16 cellular contexts compared by ENCODE assay signal in the genomic region with DNA sequence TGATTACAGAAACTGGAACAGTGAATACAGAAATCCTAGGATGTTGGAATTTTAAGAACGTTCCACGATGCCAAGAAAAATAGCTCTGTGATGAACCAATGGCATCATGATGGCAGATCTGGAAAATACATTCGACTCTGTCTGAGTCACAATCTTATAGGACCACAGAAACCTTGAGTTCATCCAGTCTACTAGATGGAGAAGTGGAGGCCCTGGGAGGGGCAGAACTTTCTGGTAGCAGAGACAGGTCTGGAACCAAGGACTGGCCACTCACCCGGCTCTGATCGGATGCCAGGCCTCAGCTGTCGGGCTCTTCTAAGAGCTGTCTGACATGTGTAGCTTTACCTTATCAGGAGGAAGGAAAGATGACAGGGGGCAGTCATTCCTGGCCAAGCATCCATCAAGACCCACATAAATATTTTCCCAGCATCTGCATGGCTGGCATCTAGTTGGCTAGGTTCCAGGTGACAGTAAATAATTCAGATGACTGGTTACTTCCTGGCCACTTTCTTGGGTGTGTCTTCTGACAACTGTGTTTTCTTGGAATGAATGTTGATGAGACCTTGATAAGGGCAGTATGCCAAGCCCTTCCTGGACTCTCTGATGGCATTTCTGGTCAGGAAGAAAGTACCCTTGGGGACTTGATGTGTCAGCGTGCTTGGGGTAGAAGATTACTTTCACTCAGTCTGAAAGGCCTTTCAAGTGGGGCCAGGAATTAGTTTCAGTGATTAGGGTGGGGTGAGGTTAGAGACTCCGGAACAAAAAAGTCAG.
DNase-seq lines count a peak whose midpoint lies in the region; ATAC-seq, FAIRE-seq and TF ChIP-seq lines count a peak whose summit lies in the region.
"Had no signal": no experiment of that assay in that cellular context is flagged by ENCODE, and none has a peak within 500 bp of the region (broad histone marks: within the 10 kb centered on the region; RNA-seq: fewer than 3 reads in every experiment).

No MANE protein-coding gene starts in this region.

- no peaks in the 10 kb centered on the region for H3K36me3 Mint-ChIP-seq in activated T-cell treated with anti-CD3 and anti-CD28 coated beads, Interleukin-2, amount 50 U/mL, for 4 hours (ENCODE audit: insufficient read depth)

- H3K4me1 Mint-ChIP-seq in activated T-cell treated with anti-CD3 and anti-CD28 coated beads, Interleukin-2, amount 50 U/mL, for 4 hours (ENCODE audit: low read depth) = no peaks in the 10 kb centered on the region
- H3K4me1 Mint-ChIP-seq: stimulated activated naive CD8-positive, alpha-beta T cell treated with anti-CD3 and anti-CD28 coated beads, Interleukin-15, amount 100 ng/mL, for 72 hours had no signal

- H3K4me1 ChIP-seq in osteoblast (ENCODE audit: insufficient read depth, low read length) = peaks cover 6% of the 10 kb centered on the region

- H3K27me3 Mint-ChIP-seq in activated T-cell treated with anti-CD3 and anti-CD28 coated beads, Interleukin-2, amount 50 U/mL, for 4 hours (ENCODE audit: low read depth) = no peaks in the 10 kb centered on the region

- H3K4me2 ChIP-seq in osteoblast (ENCODE audit: insufficient read depth, low read length) = no peak overlapping the region

- H3K4me3 Mint-ChIP-seq in activated T-cell treated with anti-CD3 and anti-CD28 coated beads, Interleukin-2, amount 50 U/mL, for 4 hours = no peak overlapping the region
- H3K4me3 Mint-ChIP-seq: activated T-helper 1 cell treated with anti-CD3 and anti-CD28 coated beads, Interleukin-12 subunit alpha, Interleukin-12 subunit beta, Interleukin-2, Interleukin-4 antibody, amounts not matched to agents 30 ng/mL and 10 ng/mL and 1 ng/mL, durations not matched to agents 14 hours and 24 hours and 36 hours; stimulated activated naive CD8-positive, alpha-beta T cell treated with anti-CD3 and anti-CD28 coated beads, Interleukin-15, amount 100 ng/mL, for 72 hours had no signal

- no peak overlapping the region for H2AFZ ChIP-seq in osteoblast (ENCODE audit: low read length)

- peaks cover 3% of the 10 kb centered on the region for H3K27me3 ChIP-seq in osteoblast (ENCODE audit: insufficient read depth, low read length)

- H3K79me2 ChIP-seq in osteoblast (ENCODE audit: insufficient read depth, low read length) = no peaks in the 10 kb centered on the region

- H3K9me3 ChIP-seq in osteoblast (ENCODE audit: low read depth, low read length) = no peaks in the 10 kb centered on the region

- ATAC-seq in activated T-cell treated with anti-CD3 and anti-CD28 coated beads, Interleukin-2, amount 50 U/mL, for 4 hours = no peak
- ATAC-seq: HCT116; stimulated activated naive CD8-positive, alpha-beta T cell treated with anti-CD3 and anti-CD28 coated beads, Interleukin-15, amount 100 ng/mL, for 72 hours had no signal

- H3K9me3 Mint-ChIP-seq in activated T-cell treated with anti-CD3 and anti-CD28 coated beads, Interleukin-2, amount 50 U/mL, for 4 hours = no peaks in the 10 kb centered on the region
- H3K9me3 Mint-ChIP-seq: activated T-helper 1 cell treated with anti-CD3 and anti-CD28 coated beads, Interleukin-12 subunit alpha, Interleukin-12 subunit beta, Interleukin-2, Interleukin-4 antibody, amounts not matched to agents 30 ng/mL and 10 ng/mL and 1 ng/mL, durations not matched to agents 14 hours and 24 hours and 36 hours; stimulated activated naive CD8-positive, alpha-beta T cell treated with anti-CD3 and anti-CD28 coated beads, Interleukin-15, amount 100 ng/mL, for 72 hours had no signal

- H3K36me3 ChIP-seq in osteoblast (ENCODE audit: insufficient read depth, low read length) = no peaks in the 10 kb centered on the region

- peak; percentile 96 for FAIRE-seq in RCC 7860 (lab: Jason Lieb, UNC)

- no peak for TF ChIP-seq CTCF in AG10803 (conservative IDR thresholded peaks at IDR 0.05; ENCODE audit: low read length)
- TF ChIP-seq CTCF in osteoblast (IDR thresholded peaks at IDR 0.05; ENCODE audit: extremely low read depth, low read depth, low read length) = no peak

- no peaks in the 10 kb centered on the region for H4K20me1 ChIP-seq in osteoblast (ENCODE audit: insufficient read depth, low read length)

- DNase-seq in AG10803 (ENCODE audit: low read depth) (peak; percentile 28), RCC 7860 (ENCODE audit: low spot score) (peak; percentile 95), fibroblast of peridontal ligament (ENCODE audit: extremely low read depth) (peak; percentile 70), osteoblast (ENCODE audit: insufficient read length, low spot score, missing footprints) (peak; percentile 95), NOMO-1 treated with DMSO at 0.1 percent for 48 hours (lab: John Stamatoyannopoulos, UW; ENCODE audit: unreplicated experiment) (no peak), NOMO-1 treated with dmso at 0.1 percent for 144 hours (lab: John Stamatoyannopoulos, UW; ENCODE audit: unreplicated experiment) (no peak), hypothalamus (lab: John Stamatoyannopoulos, UW) (no peak)
- no peak for DNase-seq in activated T-cell treated with anti-CD3 and anti-CD28 coated beads, Interleukin-2, amount 50 U/mL, for 4 hours
- DNase-seq: activated CD4-positive, alpha-beta T cell treated with anti-CD3 and anti-CD28 coated beads, Interleukin-2, amount 50 U/mL, for 48 hours; amygdala; NCI-H2081; NCI-H524 treated with DMSO at 0.1 percent for 48 hours; OCI-M1; stimulated activated naive CD8-positive, alpha-beta T cell treated with anti-CD3 and anti-CD28 coated beads, Interleukin-15, amount 100 ng/mL, for 72 hours had no signal

- H3K4me3 ChIP-seq in AG10803 (ENCODE audit: low read length) (no peak overlapping the region), osteoblast (ENCODE audit: insufficient read depth, low read length) (no peak overlapping the region)

- H3K27ac ChIP-seq in osteoblast (ENCODE audit: low read depth, low read length) = no peak overlapping the region

Comparison
In these comparisons a context has a peak if more than half of its experiments do, and no peak if none do; other contexts are left out.
1. DNase-seq: peak in AG10803 (single experiment), RCC 7860 (single experiment), fibroblast of peridontal ligament (single experiment) and osteoblast (single experiment); none in activated T-cell treated with anti-CD3 and anti-CD28 coated beads, Interleukin-2, amount 50 U/mL, for 4 hours (single experiment), NOMO-1 treated with DMSO at 0.1 percent for 48 hours (single experiment), NOMO-1 treated with dmso at 0.1 percent for 144 hours (single experiment) and hypothalamus (0 of 51).